24 cellular contexts compared by ENCODE assay signal in the genomic region with DNA sequence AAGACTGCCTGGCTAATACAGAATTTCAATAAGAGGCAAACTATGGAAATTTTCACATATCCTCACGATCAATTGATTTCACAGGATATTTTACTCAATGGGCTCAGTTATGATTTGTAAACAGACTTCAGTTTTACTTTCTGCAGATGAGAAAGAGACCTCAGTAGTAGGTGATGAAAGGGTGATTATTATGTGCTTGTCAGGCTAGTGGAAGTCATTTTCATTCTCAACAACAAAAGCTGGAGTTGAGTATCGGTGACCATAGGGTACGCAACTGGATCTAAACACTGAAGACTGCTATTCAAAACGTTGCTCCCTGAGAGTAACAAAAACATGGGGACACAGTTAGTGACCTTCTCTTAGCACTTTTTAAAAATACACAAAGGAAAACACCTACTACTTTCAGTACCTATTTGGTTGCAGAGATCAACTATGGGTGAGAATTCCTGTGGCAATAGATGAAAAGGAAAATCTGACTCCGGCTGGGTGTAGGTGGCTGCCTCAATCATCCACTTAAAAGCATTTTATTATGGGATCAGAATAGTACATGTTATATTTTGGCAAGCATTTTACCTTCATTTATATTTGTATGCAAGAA.
"Had no signal": no experiment of that assay in that cellular context is flagged by ENCODE, and none has a peak within 500 bp of the region (broad histone marks: within the 10 kb centered on the region; RNA-seq: fewer than 3 reads in every experiment).

No MANE protein-coding gene starts in this region.

- ATAC-seq: activated CD8-positive, alpha-beta T cell treated with anti-CD3 and anti-CD28 coated beads for 36 hours; esophagus mucosa; gastroesophageal sphincter; heart left ventricle; mucosa of descending colon; right cardiac atrium had no signal

- H3K36me3 ChIP-seq: breast epithelium, gastroesophageal sphincter, heart left ventricle, neural progenitor cell, prostate gland, suprapubic skin, transverse colon, uterus had no signal

- H3K4me3 ChIP-seq: breast epithelium, gastroesophageal sphincter, heart left ventricle, mucosa of descending colon, neural progenitor cell, prostate gland, suprapubic skin, transverse colon, uterus had no signal

- H3K27ac Mint-ChIP-seq: activated CD4-positive, alpha-beta T cell treated with anti-CD3 and anti-CD28 coated beads, Interleukin-2, amount 10 ng/mL, durations not matched to agents 24 days and 14 days; activated CD8-positive, alpha-beta T cell treated with anti-CD3 and anti-CD28 coated beads for 36 hours; activated naive CD4-positive, alpha-beta T cell treated with anti-CD3 and anti-CD28 coated beads, Interleukin-2, amount 10 ng/mL, durations not matched to agents 7 days and 5 days; activated T-cell treated with anti-CD3 and anti-CD28 coated beads, Interleukin-2, amount 50 U/mL, for 24 hours; naive B cell; neural progenitor cell; stimulated activated naive CD8-positive, alpha-beta T cell treated with anti-CD3 and anti-CD28 coated beads, Interleukin-15, Interleukin-2, amounts not matched to agents 100 ng/mL and 50 ng/mL, for 24 hours had no signal

- H3K27me3 ChIP-seq: breast epithelium, gastroesophageal sphincter, heart left ventricle, neural progenitor cell, suprapubic skin, transverse colon, uterus had no signal

- H3K4me3 Mint-ChIP-seq: activated CD4-positive, alpha-beta T cell treated with anti-CD3 and anti-CD28 coated beads, Interleukin-2, amount 10 ng/mL, durations not matched to agents 24 days and 14 days; activated CD8-positive, alpha-beta T cell treated with anti-CD3 and anti-CD28 coated beads for 36 hours; activated naive CD4-positive, alpha-beta T cell treated with anti-CD3 and anti-CD28 coated beads, Interleukin-2, amount 10 ng/mL, durations not matched to agents 7 days and 5 days; activated T-cell treated with anti-CD3 and anti-CD28 coated beads, Interleukin-2, amount 50 U/mL, for 24 hours; naive B cell; neural progenitor cell; stimulated activated naive CD8-positive, alpha-beta T cell treated with anti-CD3 and anti-CD28 coated beads, Interleukin-15, Interleukin-2, amounts not matched to agents 100 ng/mL and 50 ng/mL, for 24 hours had no signal

- H3K4me1 Mint-ChIP-seq: activated CD4-positive, alpha-beta T cell treated with anti-CD3 and anti-CD28 coated beads, Interleukin-2, amount 10 ng/mL, durations not matched to agents 24 days and 14 days; neural progenitor cell had no signal

- H3K9me3 Mint-ChIP-seq: activated CD4-positive, alpha-beta T cell treated with anti-CD3 and anti-CD28 coated beads, Interleukin-2, amount 10 ng/mL, durations not matched to agents 24 days and 14 days; activated T-cell treated with anti-CD3 and anti-CD28 coated beads, Interleukin-2, amount 50 U/mL, for 24 hours; neural progenitor cell had no signal

- H3K36me3 Mint-ChIP-seq: activated naive CD4-positive, alpha-beta T cell treated with anti-CD3 and anti-CD28 coated beads, Interleukin-2, amount 10 ng/mL, durations not matched to agents 7 days and 5 days; naive B cell; neural progenitor cell had no signal

- DNase-seq: activated CD4-positive, alpha-beta T cell treated with anti-CD3 and anti-CD28 coated beads, Interleukin-2, amount 10 ng/mL, durations not matched to agents 24 days and 14 days; activated CD8-positive, alpha-beta T cell treated with anti-CD3 and anti-CD28 coated beads for 36 hours; activated effector memory CD4-positive, alpha-beta T cell treated with Interleukin-2 at 50 U/mL for 16 hours; activated naive CD4-positive, alpha-beta T cell treated with anti-CD3 and anti-CD28 coated beads, Interleukin-2, amount 10 ng/mL, durations not matched to agents 7 days and 5 days; activated T-cell treated with anti-CD3 and anti-CD28 coated beads, Interleukin-2, amount 50 U/mL, for 24 hours; cortex of kidney; effector CD4-positive, alpha-beta T cell; heart left ventricle; kidney glomerular epithelial cell; mesenchymal stem cell; mucosa of descending colon; naive B cell; right cardiac atrium; stimulated activated CD4-positive, alpha-beta T cell treated with anti-CD3 and anti-CD28 coated beads, Interleukin-2, amount 100 ng/mL, for 24 hours; T1000; transverse colon; uterus had no signal

- H3K9me3 ChIP-seq: breast epithelium, gastroesophageal sphincter, mucosa of descending colon, prostate gland, suprapubic skin, transverse colon, uterus had no signal

- H3K27me3 Mint-ChIP-seq: activated CD8-positive, alpha-beta T cell treated with anti-CD3 and anti-CD28 coated beads for 36 hours; activated naive CD4-positive, alpha-beta T cell treated with anti-CD3 and anti-CD28 coated beads, Interleukin-2, amount 10 ng/mL, durations not matched to agents 7 days and 5 days; activated T-cell treated with anti-CD3 and anti-CD28 coated beads, Interleukin-2, amount 50 U/mL, for 24 hours; naive B cell; stimulated activated naive CD8-positive, alpha-beta T cell treated with anti-CD3 and anti-CD28 coated beads, Interleukin-15, Interleukin-2, amounts not matched to agents 100 ng/mL and 50 ng/mL, for 24 hours had no signal

- H3K27ac ChIP-seq: breast epithelium, gastroesophageal sphincter, heart left ventricle, neural progenitor cell, prostate gland, suprapubic skin, transverse colon, uterus had no signal

- H3K4me1 ChIP-seq: breast epithelium, gastroesophageal sphincter, heart left ventricle, neural progenitor cell, prostate gland, suprapubic skin, transverse colon, uterus had no signal
